ENCODE assay signal across 9 cellular contexts in genomic region chr15:90075420-90076289, GRCh38. TPM values are rescaled to one million over a fixed set of nuclear protein-coding genes. Genes with fewer than 3 reads are reported as not detected.
DNase-seq lines count a peak whose midpoint lies in the region; ATAC-seq, FAIRE-seq and TF ChIP-seq lines count a peak whose summit lies in the region.
"Had no signal": no experiment of that assay in that cellular context is flagged by ENCODE, and none has a peak within 500 bp of the region (broad histone marks: within the 10 kb centered on the region; RNA-seq: fewer than 3 reads in every experiment).

No MANE protein-coding gene starts in this region.

- no peak overlapping the region for H2AK5ac ChIP-seq in trophoblast cell (ENCODE audit: low read length)

- intact Hi-C loops in PC-3 (cut with micrococcal nuclease) (no loop called here), colonic mucosa (cut with DNase I) (loop anchor here (10.0 kb wide), 1 partner anchor 331 kb away; no protein-coding TSS in a partner anchor)

- no peaks in the 10 kb centered on the region for H3K27me3 Mint-ChIP-seq in GM23338 (ENCODE audit: insufficient read depth, low read depth, poor library complexity)
- H3K27me3 Mint-ChIP-seq: IgD-negative memory B cell had no signal

- H2BK12ac ChIP-seq in trophoblast cell (ENCODE audit: low read length) = no peak overlapping the region

- H3K27ac Mint-ChIP-seq in GM23338 = peak overlapping the region; percentile 37; the same call in 1 of the 2 replicates

- H3K4me1 ChIP-seq in GM23338 (ENCODE audit: insufficient read depth) (0 out of 2 replicates have a peak, but pooled peaks cover 4% of the 10 kb centered on the region), PC-3 (ENCODE audit: insufficient read depth, low read length) (peaks cover 13% of the 10 kb centered on the region), esophagus (ENCODE audit: control insufficient read depth in 2 of 2, insufficient read depth in 2 of 2, low read length in 1 of 2) (peaks cover 0 to 7% of the 10 kb centered on the region in 2 donors), trophoblast cell (ENCODE audit: control insufficient read depth in 1 of 2, insufficient read depth in 2 of 2, low read length in 2 of 2) (peaks cover 12 to 13% of the 10 kb centered on the region in 2 experiments), colonic mucosa (no peaks in the 10 kb centered on the region)

- H3K4me2 ChIP-seq in GM23338 (no peak overlapping the region), PC-3 (ENCODE audit: low read length) (no peak overlapping the region), trophoblast cell (ENCODE audit: low read length) (peak overlapping the region; percentile 16)

- CTCF ChIA-PET in PC-3 (lab: Charles Lee) = no interaction called here

- H3K18ac ChIP-seq in trophoblast cell (ENCODE audit: low read length) = no peak overlapping the region

- no peak overlapping the region for H3K4ac ChIP-seq in trophoblast cell (ENCODE audit: low read depth, low read length)

- H3K4me3 Mint-ChIP-seq in GM23338 = no peak overlapping the region; the same call in 2 of the 3 replicates
- H3K4me3 Mint-ChIP-seq: IgD-negative memory B cell had no signal

- H2BK120ac ChIP-seq in trophoblast cell (ENCODE audit: insufficient read depth, low read length, poor library complexity) = no peak overlapping the region

- H4K8ac ChIP-seq in trophoblast cell (ENCODE audit: low read depth, low read length) = no peak overlapping the region

- no peak overlapping the region for H2BK5ac ChIP-seq in trophoblast cell (ENCODE audit: low read depth, low read length, poor library complexity)

- H3K9me3 Mint-ChIP-seq in GM23338 = no peaks in the 10 kb centered on the region
- H3K9me3 Mint-ChIP-seq: IgD-negative memory B cell had no signal

- no peak overlapping the region for H3K4me3 ChIP-seq in GM23338
- no peak overlapping the region for H3K4me3 ChIP-seq in PC-3 (ENCODE audit: low read length)
- H3K4me3 ChIP-seq in esophagus (ENCODE audit: low read depth in 1 of 2, low read length in 2 of 2) = no peak overlapping the region
- H3K4me3 ChIP-seq in trophoblast cell (ENCODE audit: low read depth, low read length) = no peak overlapping the region
- H3K4me3 ChIP-seq in colonic mucosa = no peak overlapping the region

- no peak for FAIRE-seq in GM12892 (lab: Jason Lieb, UNC)

- H4K12ac ChIP-seq in trophoblast cell (ENCODE audit: low read depth, low read length) = no peak overlapping the region

- BruUV-seq in PC-3 (replicated peaks; lab: Mats Ljungman, UMichigan) = no TSS peak

- H3K79me2 ChIP-seq in GM23338 (replicated peaks; ENCODE audit: insufficient read depth) (no peaks in the 10 kb centered on the region), PC-3 (ENCODE audit: low read length) (no peaks in the 10 kb centered on the region), trophoblast cell (ENCODE audit: control insufficient read depth, insufficient read depth, low read length, poor library complexity) (no peaks in the 10 kb centered on the region)

- peaks cover 24% of the 10 kb centered on the region for H3K36me3 Mint-ChIP-seq in GM23338 (ENCODE audit: low read depth)

- H3K9me2 ChIP-seq in GM23338 (ENCODE audit: insufficient read depth) (no peaks in the 10 kb centered on the region), PC-3 (replicated peaks; ENCODE audit: low read length) (no peaks in the 10 kb centered on the region)

- POLR2A ChIA-PET in PC-3 (lab: Charles Lee; ENCODE audit: unreplicated experiment) = no interaction called here

- ATAC-seq in GM23338 (peak; percentile 76), PC-3 (no peak), GM19328 (IDR thresholded peaks at IDR 0.05; ENCODE audit: unreplicated experiment) (no peak)

- no peaks in the 10 kb centered on the region for H3K79me1 ChIP-seq in trophoblast cell (ENCODE audit: low read length)

- WGBS in esophagus, 2 donors = 40 to 43% methylated on average over 13 of the region's 13 CpGs
- no CpG with 5 or more reads among the region's 13 CpGs for WGBS in trophoblast cell (ENCODE audit: extremely low coverage, insufficient coverage, insufficient read length)

- H3K27me3 ChIP-seq in GM23338 (ENCODE audit: insufficient read depth) = no peaks in the 10 kb centered on the region
- no peaks in the 10 kb centered on the region for H3K27me3 ChIP-seq in PC-3 (ENCODE audit: low read length)
- H3K27me3 ChIP-seq in esophagus (ENCODE audit: control insufficient read depth in 1 of 2, insufficient read depth in 2 of 2, low read length in 2 of 2) = no peaks in the 10 kb centered on the region
- H3K27me3 ChIP-seq in trophoblast cell (ENCODE audit: insufficient read depth, low read length) = no peaks in the 10 kb centered on the region
- H3K27me3 ChIP-seq in colonic mucosa = no peaks in the 10 kb centered on the region

- H3K36me3 ChIP-seq in GM23338 (ENCODE audit: insufficient read depth) (peaks cover 6% of the 10 kb centered on the region; the same call in 1 of the 2 replicates), PC-3 (ENCODE audit: low read depth, low read length) (peaks cover 16% of the 10 kb centered on the region; the same call in 1 of the 2 replicates), esophagus (ENCODE audit: control insufficient read depth in 2 of 2, insufficient read depth in 2 of 2, low read length in 1 of 2) (peaks cover 0 to 32% of the 10 kb centered on the region in 2 donors), trophoblast cell (ENCODE audit: control insufficient read depth in 1 of 2, insufficient read depth in 2 of 2, low read length in 2 of 2) (peaks cover 29 to 34% of the 10 kb centered on the region in 2 experiments), colonic mucosa (peaks cover 8% of the 10 kb centered on the region)

- H3K23ac ChIP-seq in trophoblast cell (ENCODE audit: low read length) = no peak overlapping the region

- H3K9me3 ChIP-seq in PC-3 (ENCODE audit: low read length) = no peaks in the 10 kb centered on the region
- H3K9me3 ChIP-seq in esophagus (ENCODE audit: control insufficient read depth in 2 of 2, insufficient read depth in 1 of 2, low read depth in 1 of 2, low read length in 1 of 2) = no peaks in the 10 kb centered on the region
- H3K9me3 ChIP-seq in trophoblast cell (ENCODE audit: insufficient read depth, low read depth, low read length) = peaks cover 3% of the 10 kb centered on the region
- no peaks in the 10 kb centered on the region for H3K9me3 ChIP-seq in colonic mucosa

- H3K9ac ChIP-seq in PC-3 (ENCODE audit: low read length) = no peak overlapping the region
- no peak overlapping the region for H3K9ac ChIP-seq in trophoblast cell (ENCODE audit: low read length)
- H3K9ac ChIP-seq in colonic mucosa (ENCODE audit: low read depth in 2 of 2, low read length in 2 of 2) = no peak overlapping the region

- no peak overlapping the region for H3K14ac ChIP-seq in trophoblast cell (ENCODE audit: low read length)

- no peak for TF ChIP-seq POLR2A in GM12892 (IDR thresholded peaks at IDR 0.05; ENCODE audit: low read depth, low read length)

- DNase-seq in GM23338 (ENCODE audit: low spot score) (peak; percentile 66), PC-3 (peak; percentile 52), trophoblast cell (peak; percentile 90 to 91), colonic mucosa (no peak), GM12892 (ENCODE audit: insufficient read length) (no peak), SKM-1 treated with dmso at 0.1 percent for 144 hours (lab: John Stamatoyannopoulos, UW; ENCODE audit: unreplicated experiment) (no peak)

- H3K27ac ChIP-seq in GM23338 (ENCODE audit: low read depth) (peak overlapping the region; percentile 74; the same call in 1 of the 2 replicates), PC-3 (ENCODE audit: low read length) (peak overlapping the region; percentile 24), esophagus (ENCODE audit: low read depth in 2 of 2, low read length in 1 of 2) (peak overlapping the region; percentile 85 to 93), trophoblast cell (ENCODE audit: low read depth, low read length) (peak overlapping the region; percentile 42), colonic mucosa (no peak overlapping the region)

- H3K4me1 Mint-ChIP-seq in GM23338 = peaks cover 12% of the 10 kb centered on the region; the same call in 2 of the 3 replicates

- TF ChIP-seq CTCF in GM23338 (conservative IDR thresholded peaks at IDR 0.05; ENCODE audit: low read depth in 2 of 2) = no peak
- no peak for TF ChIP-seq CTCF in PC-3 (conservative IDR thresholded peaks at IDR 0.05; ENCODE audit: low read depth, low read length)
- TF ChIP-seq CTCF in colonic mucosa (IDR thresholded peaks at IDR 0.05) = no peak

- no peak overlapping the region for H4K91ac ChIP-seq in trophoblast cell (ENCODE audit: low read depth, low read length)

- H2AFZ ChIP-seq in GM23338 (no peak overlapping the region), PC-3 (ENCODE audit: low read length) (no peak overlapping the region), trophoblast cell (ENCODE audit: insufficient read depth, low read length, poor library complexity) (no peak overlapping the region)

- H3F3A ChIP-seq in GM23338 (replicated peaks; ENCODE audit: low read depth) (0 out of 2 replicates have a peak, but pooled peaks cover 2% of the 10 kb centered on the region), PC-3 (ENCODE audit: low read length, unreplicated experiment) (no peaks in the 10 kb centered on the region)

- H4K20me1 ChIP-seq in GM23338 (replicated peaks; ENCODE audit: insufficient read depth) (0 out of 2 replicates have a peak, but pooled peaks cover 3% of the 10 kb centered on the region), PC-3 (ENCODE audit: low read length) (no peaks in the 10 kb centered on the region)

TF ChIP-seq in GM23338, 12 proteins besides CTCF, POLR2A, EP300 and RAD21 (continues in another document):
- TF ChIP-seq, protein P1, sequence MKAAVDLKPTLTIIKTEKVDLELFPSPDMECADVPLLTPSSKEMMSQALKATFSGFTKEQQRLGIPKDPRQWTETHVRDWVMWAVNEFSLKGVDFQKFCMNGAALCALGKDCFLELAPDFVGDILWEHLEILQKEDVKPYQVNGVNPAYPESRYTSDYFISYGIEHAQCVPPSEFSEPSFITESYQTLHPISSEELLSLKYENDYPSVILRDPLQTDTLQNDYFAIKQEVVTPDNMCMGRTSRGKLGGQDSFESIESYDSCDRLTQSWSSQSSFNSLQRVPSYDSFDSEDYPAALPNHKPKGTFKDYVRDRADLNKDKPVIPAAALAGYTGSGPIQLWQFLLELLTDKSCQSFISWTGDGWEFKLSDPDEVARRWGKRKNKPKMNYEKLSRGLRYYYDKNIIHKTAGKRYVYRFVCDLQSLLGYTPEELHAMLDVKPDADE (IDR thresholded peaks at IDR 0.05) = no peak
- TF ChIP-seq ZNF114 (CRISPR knock-in tag; IDR thresholded peaks at IDR 0.05) = no peak
- TF ChIP-seq EZH2 (IDR thresholded peaks at IDR 0.05; ENCODE audit: low read depth, unreplicated experiment) = no peak
- no peak for TF ChIP-seq POLR2AphosphoS5 (IDR thresholded peaks at IDR 0.05; ENCODE audit: low read depth)
- no peak for TF ChIP-seq CREB1 (CRISPR knock-in tag; IDR thresholded peaks at IDR 0.05; ENCODE audit: low read depth)
- TF ChIP-seq STAT1 (IDR thresholded peaks at IDR 0.05; ENCODE audit: unreplicated experiment) = no peak

RNA-seq across cellular contexts. Expression of gene IDH2, which starts 26.6 kb away (rescaled TPM):
- total RNA-seq in GM23338 (2014; rRNA removed; shearing (Covaris generic)) = 63.6 and 64.0 TPM in 2 replicates
- polyA plus RNA-seq in GM23338 (2016; fragmentation: Nextera tagmentation; extraction: Ambion mirVana) (54.9 and 58.1 TPM in 2 replicates), esophagus (10 to 100 TPM; 63.5 to 98.5 TPM)
- total RNA-seq in PC-3 (2014; rRNA removed) (80.6 and 94.1 TPM in 2 replicates), colonic mucosa (100 to 1,000 TPM; 201 to 286 TPM)
- 108 and 113 TPM in 2 replicates for polyA plus RNA-seq in trophoblast cell (2013)
- 147 TPM for polyA plus RNA-seq in GM12892 (2012; ENCODE audit: missing spikeins)

Comparison
In these comparisons a context has a peak if more than half of its experiments do, and no peak if none do; other contexts are left out.
1. DNase-seq: peak in GM23338 (single experiment), PC-3 (single experiment) and trophoblast cell (2 of 2); none in colonic mucosa (single experiment), GM12892 (single experiment) and SKM-1 treated with dmso at 0.1 percent for 144 hours (single experiment).